In genomic region chr12:59149995-59150642, GRCh38 we compare ENCODE assay signal across 8 cellular contexts.
DNase-seq lines count a peak whose midpoint lies in the region; ATAC-seq and TF ChIP-seq lines count a peak whose summit lies in the region.

No MANE protein-coding gene starts in this region.

- H3K36me3 ChIP-seq in GM23338 (ENCODE audit: insufficient read depth) (no peaks in the 10 kb centered on the region), breast epithelium (no peaks in the 10 kb centered on the region)

- CTCF ChIA-PET in activated CD8-positive, alpha-beta memory T cell treated with anti-CD3 and anti-CD28 coated beads, Interleukin-2, amount 10 ng/mL, durations not matched to agents 7 days and 5 days (lab: Charles Lee): interaction anchor here (0.6 to 1.0 kb wide), 4 partner anchors 23 to 802 kb away, joined by 3 to 4 read pairs (median 3); no protein-coding TSS in a partner anchor

- no peak overlapping the region for H3K4me3 Mint-ChIP-seq in activated CD8-positive, alpha-beta memory T cell treated with anti-CD3 and anti-CD28 coated beads, Interleukin-2, amount 10 ng/mL, durations not matched to agents 7 days and 5 days
- H3K4me3 Mint-ChIP-seq in GM23338 (no peak overlapping the region), type B pancreatic cell (no peak overlapping the region)

- H3K36me3 Mint-ChIP-seq in activated CD8-positive, alpha-beta memory T cell treated with anti-CD3 and anti-CD28 coated beads, Interleukin-2, amount 10 ng/mL, durations not matched to agents 7 days and 5 days: no peaks in the 10 kb centered on the region
- H3K36me3 Mint-ChIP-seq in GM23338 (ENCODE audit: low read depth): no peaks in the 10 kb centered on the region
- H3K36me3 Mint-ChIP-seq in type B pancreatic cell: no peaks in the 10 kb centered on the region

- no peaks in the 10 kb centered on the region for H3K9me3 ChIP-seq in breast epithelium

- H3K27ac Mint-ChIP-seq in activated CD8-positive, alpha-beta memory T cell treated with anti-CD3 and anti-CD28 coated beads, Interleukin-2, amount 10 ng/mL, durations not matched to agents 7 days and 5 days: no peak overlapping the region
- no peak overlapping the region for H3K27ac Mint-ChIP-seq in GM23338
- H3K27ac Mint-ChIP-seq in type B pancreatic cell: no peak overlapping the region

- no peak overlapping the region for H3K4me2 ChIP-seq in GM23338

- ATAC-seq in activated CD8-positive, alpha-beta memory T cell treated with anti-CD3 and anti-CD28 coated beads, Interleukin-2, amount 10 ng/mL, durations not matched to agents 7 days and 5 days: peak; percentile 70
- ATAC-seq in GM23338: peak; percentile 96

- H3K9me3 Mint-ChIP-seq in activated CD8-positive, alpha-beta memory T cell treated with anti-CD3 and anti-CD28 coated beads, Interleukin-2, amount 10 ng/mL, durations not matched to agents 7 days and 5 days (ENCODE audit: low read depth): no peaks in the 10 kb centered on the region
- H3K9me3 Mint-ChIP-seq in GM23338 (no peaks in the 10 kb centered on the region), type B pancreatic cell (peaks cover 5% of the 10 kb centered on the region)

- TF ChIP-seq CTCF in GM23338 (conservative IDR thresholded peaks at IDR 0.05; ENCODE audit: low read depth in 2 of 2) (peak; percentile 100), breast epithelium (IDR thresholded peaks at IDR 0.05) (peak; percentile 95 to 100 (median 99)), type B pancreatic cell (conservative IDR thresholded peaks at IDR 0.05) (peak; percentile 99)

- TF ChIP-seq POLR2A in breast epithelium (IDR thresholded peaks at IDR 0.05): no peak

- no peak overlapping the region for H3K4me3 ChIP-seq in GM23338
- no peak overlapping the region for H3K4me3 ChIP-seq in Jurkat, Clone E6-1 (ENCODE audit: low read length)
- H3K4me3 ChIP-seq in breast epithelium: no peak overlapping the region

- H3K79me2 ChIP-seq in GM23338 (replicated peaks; ENCODE audit: insufficient read depth): no peaks in the 10 kb centered on the region

- no peaks in the 10 kb centered on the region for H3K4me1 Mint-ChIP-seq in activated CD8-positive, alpha-beta memory T cell treated with anti-CD3 and anti-CD28 coated beads, Interleukin-2, amount 10 ng/mL, durations not matched to agents 7 days and 5 days
- peaks cover 4% of the 10 kb centered on the region; the same call in 1 of the 3 replicates for H3K4me1 Mint-ChIP-seq in GM23338
- peaks cover 4% of the 10 kb centered on the region for H3K4me1 Mint-ChIP-seq in type B pancreatic cell (ENCODE audit: unreplicated experiment)

- no peak for DNase-seq in activated CD8-positive, alpha-beta memory T cell treated with anti-CD3 and anti-CD28 coated beads, Interleukin-2, amount 10 ng/mL, durations not matched to agents 7 days and 5 days
- DNase-seq in activated CD8-positive, alpha-beta memory T cell treated with anti-CD3 and anti-CD28 coated beads, Interleukin-2, amount 50 U/mL, for 4 hours: no peak
- DNase-seq in GM23338 (ENCODE audit: low spot score) (peak; percentile 94), NOMO-1 treated with dmso at 0.1 percent for 144 hours (lab: John Stamatoyannopoulos, UW; ENCODE audit: unreplicated experiment) (peak; percentile 2), breast epithelium (ENCODE audit: low spot score in 2 of 2) (no peak), kidney tubule cell (ENCODE audit: low spot score) (peak; percentile 83), type B pancreatic cell (ENCODE audit: extremely low spot score, unreplicated experiment) (no peak)
- peak; percentile 80 for DNase-seq in Jurkat, Clone E6-1 (ENCODE audit: low read depth, low spot score)

- no peaks in the 10 kb centered on the region for H3K9me2 ChIP-seq in GM23338 (ENCODE audit: insufficient read depth)

- H2AFZ ChIP-seq in GM23338: no peak overlapping the region

- H3K27me3 Mint-ChIP-seq in activated CD8-positive, alpha-beta memory T cell treated with anti-CD3 and anti-CD28 coated beads, Interleukin-2, amount 10 ng/mL, durations not matched to agents 7 days and 5 days: no peaks in the 10 kb centered on the region
- H3K27me3 Mint-ChIP-seq in GM23338 (ENCODE audit: insufficient read depth, low read depth, poor library complexity) (no peaks in the 10 kb centered on the region), type B pancreatic cell (no peaks in the 10 kb centered on the region)

- H3F3A ChIP-seq in GM23338 (replicated peaks; ENCODE audit: low read depth): no peaks in the 10 kb centered on the region

- H4K20me1 ChIP-seq in GM23338 (replicated peaks; ENCODE audit: insufficient read depth): no peaks in the 10 kb centered on the region

- intact Hi-C loops in breast epithelium (cut with DNase I; ENCODE audit: low total_unique reads): loop anchor here (10.0 kb wide), 1 partner anchor 995 kb away; no protein-coding TSS in a partner anchor

- H3K27me3 ChIP-seq in GM23338 (ENCODE audit: insufficient read depth) (no peaks in the 10 kb centered on the region), breast epithelium (no peaks in the 10 kb centered on the region)

- H3K27ac ChIP-seq in GM23338 (ENCODE audit: low read depth): no peak overlapping the region
- no peak overlapping the region for H3K27ac ChIP-seq in breast epithelium

- no peaks in the 10 kb centered on the region for H3K4me1 ChIP-seq in GM23338 (ENCODE audit: insufficient read depth)
- H3K4me1 ChIP-seq in breast epithelium: no peaks in the 10 kb centered on the region

TF ChIP-seq in GM23338, 12 proteins besides CTCF, POLR2A, EP300 and RAD21:
- TF ChIP-seq JUNB (IDR thresholded peaks at IDR 0.05; ENCODE audit: unreplicated experiment) (no peak), NANOG (IDR thresholded peaks at IDR 0.05; ENCODE audit: borderline replicate concordance) (peak; percentile 19; the same call in 1 of the 2 replicates)

Comparison
In these comparisons a context has a peak if more than half of its experiments do, and no peak if none do; other contexts are left out.
1. DNase-seq: peak in GM23338 (single experiment), Jurkat, Clone E6-1 (single experiment), NOMO-1 treated with dmso at 0.1 percent for 144 hours (single experiment) and kidney tubule cell (single experiment); none in activated CD8-positive, alpha-beta memory T cell treated with anti-CD3 and anti-CD28 coated beads, Interleukin-2, amount 10 ng/mL, durations not matched to agents 7 days and 5 days (single experiment), activated CD8-positive, alpha-beta memory T cell treated with anti-CD3 and anti-CD28 coated beads, Interleukin-2, amount 50 U/mL, for 4 hours (single experiment), breast epithelium (0 of 2) and type B pancreatic cell (single experiment).
2. Peak in every context shown above with its lines, with median percentiles within 50 percentile points of each other: CTCF ChIP-seq.